In genomic region chr22:46574993-46575914, GRCh38 we compare ENCODE assay signal across 8 cellular contexts. TPM values are rescaled to one million over a fixed set of nuclear protein-coding genes. Genes with fewer than 3 reads are reported as not detected.
A peak's percentile ranks its signal among the peaks of the same experiment; 100 is the strongest.
DNase-seq lines count a peak whose midpoint lies in the region; ATAC-seq and TF ChIP-seq lines count a peak whose summit lies in the region.

No MANE protein-coding gene starts in this region.

- H3K9me3 Mint-ChIP-seq in endothelial cell (ENCODE audit: unreplicated experiment), result no peaks in the 10 kb centered on the region
- H3K9me3 Mint-ChIP-seq in neural crest cell, result no peaks in the 10 kb centered on the region

- peak; percentile 91 for DNase-seq in ELF-1 (ENCODE audit: low read depth, low spot score)
- peak; percentile 79 for DNase-seq in PC-3
- peak; percentile 64 for DNase-seq in endothelial cell (ENCODE audit: low spot score)
- no peak for DNase-seq in neural crest cell (ENCODE audit: low read depth, low spot score)
- DNase-seq in WERI-Rb-1, result no peak
- DNase-seq in ecto neural progenitor cell (ENCODE audit: low spot score), result no peak
- DNase-seq in foreskin melanocyte, result no peak
- no peak for DNase-seq in NCI-H1048 (lab: John Stamatoyannopoulos, UW)

- H3K4me1 Mint-ChIP-seq in endothelial cell (ENCODE audit: unreplicated experiment) (peaks cover 21% of the 10 kb centered on the region), neural crest cell (peaks cover 23% of the 10 kb centered on the region)

- intact Hi-C loops in PC-3 (cut with micrococcal nuclease), result no loop called here

- peak overlapping the region; percentile 97 for H3K27ac Mint-ChIP-seq in endothelial cell (ENCODE audit: unreplicated experiment)
- H3K27ac Mint-ChIP-seq in neural crest cell (ENCODE audit: unreplicated experiment), result no peak overlapping the region

- peak overlapping the region; percentile 79 for H3K4me3 Mint-ChIP-seq in endothelial cell (ENCODE audit: unreplicated experiment)
- H3K4me3 Mint-ChIP-seq in neural crest cell, result peak overlapping the region; percentile 79

- peaks cover 3% of the 10 kb centered on the region for H3F3A ChIP-seq in PC-3 (ENCODE audit: low read length, unreplicated experiment)

- H3K36me3 ChIP-seq in PC-3 (ENCODE audit: low read depth, low read length) (no peaks in the 10 kb centered on the region), WERI-Rb-1 (no peaks in the 10 kb centered on the region)

- H3K4me2 ChIP-seq in PC-3 (ENCODE audit: low read length), result peak overlapping the region; percentile 60

- H3K9ac ChIP-seq in PC-3 (ENCODE audit: low read length), result peak overlapping the region; percentile 55

- H3K9me2 ChIP-seq in PC-3 (replicated peaks; ENCODE audit: low read length), result no peaks in the 10 kb centered on the region

- CTCF ChIA-PET in PC-3 (lab: Charles Lee), result interaction anchor here (0.6 kb wide), 1 partner anchor 12 kb away, joined by 4 read pairs; no protein-coding TSS in a partner anchor

- no peaks in the 10 kb centered on the region for H3K27me3 ChIP-seq in PC-3 (ENCODE audit: low read length)
- no peaks in the 10 kb centered on the region for H3K27me3 ChIP-seq in WERI-Rb-1 (ENCODE audit: insufficient read depth, low read depth, severe bottlenecking)

- no TSS peak for BruUV-seq in PC-3 (replicated peaks; lab: Mats Ljungman, UMichigan)

- H3K79me2 ChIP-seq in PC-3 (ENCODE audit: low read length), result peaks cover 19% of the 10 kb centered on the region

- H3K4me1 ChIP-seq in PC-3 (ENCODE audit: insufficient read depth, low read length), result peaks cover 29% of the 10 kb centered on the region

- ATAC-seq in PC-3, result peak; percentile 73

- POLR2A ChIA-PET in PC-3 (lab: Charles Lee; ENCODE audit: unreplicated experiment), result interaction anchor here (0.6 kb wide), 1 partner anchor 115 kb away, joined by 4 read pairs; no protein-coding TSS in a partner anchor

- H3K9me3 ChIP-seq in PC-3 (ENCODE audit: low read length) (no peaks in the 10 kb centered on the region), WERI-Rb-1 (ENCODE audit: severe bottlenecking) (peaks cover 5% of the 10 kb centered on the region)

- peak overlapping the region; percentile 93 for H3K27ac ChIP-seq in PC-3 (ENCODE audit: low read length)
- no peak overlapping the region; the same call in 1 of the 2 replicates for H3K27ac ChIP-seq in WERI-Rb-1

- H3K36me3 Mint-ChIP-seq in endothelial cell (ENCODE audit: low read depth, unreplicated experiment) (peaks cover 4% of the 10 kb centered on the region), neural crest cell (ENCODE audit: low read depth) (no peaks in the 10 kb centered on the region)

- H3K4me3 ChIP-seq in PC-3 (ENCODE audit: low read length) (peak overlapping the region; percentile 19; the same call in 1 of the 2 replicates), WERI-Rb-1 (ENCODE audit: low read depth, low read length) (no peak overlapping the region)

- H2AFZ ChIP-seq in PC-3 (ENCODE audit: low read length), result no peak overlapping the region

- H3K27me3 Mint-ChIP-seq in endothelial cell (ENCODE audit: unreplicated experiment), result peaks cover 17% of the 10 kb centered on the region
- peaks cover 19% of the 10 kb centered on the region for H3K27me3 Mint-ChIP-seq in neural crest cell (ENCODE audit: low read depth)

- H4K20me1 ChIP-seq in PC-3 (ENCODE audit: low read length), result no peaks in the 10 kb centered on the region

- TF ChIP-seq CTCF in PC-3 (conservative IDR thresholded peaks at IDR 0.05; ENCODE audit: low read depth, low read length) (no peak), endothelial cell (IDR thresholded peaks at IDR 0.05; ENCODE audit: unreplicated experiment) (no peak), neural crest cell (conservative IDR thresholded peaks at IDR 0.05) (no peak), WERI-Rb-1 (IDR thresholded peaks at IDR 0.05; ENCODE audit: low read depth, low read length) (no peak)

RNA-seq across cellular contexts. Expression of gene CELSR1, which starts 37.8 kb away (rescaled TPM):
- total RNA-seq in PC-3 (2014; rRNA removed) (14.2 and 19.3 TPM in 2 replicates), endothelial cell (ENCODE audit: unreplicated experiment) (7.7 TPM), neural crest cell (5.1 and 5.4 TPM in 2 replicates)

RNA-seq across cellular contexts. Expression of gene GRAMD4, which starts 44.9 kb away (rescaled TPM):
- 18.9 and 25.3 TPM in 2 replicates for total RNA-seq in PC-3 (2014; rRNA removed)
- 42.7 TPM for total RNA-seq in endothelial cell (ENCODE audit: unreplicated experiment)
- 32.3 and 34.1 TPM in 2 replicates for total RNA-seq in neural crest cell

Comparison
In these comparisons a context has a peak if more than half of its experiments do, and no peak if none do; other contexts are left out.
1. DNase-seq: peak in ELF-1 (single experiment), PC-3 (single experiment) and endothelial cell (single experiment); none in neural crest cell (single experiment), WERI-Rb-1 (single experiment), ecto neural progenitor cell (single experiment), foreskin melanocyte (single experiment) and NCI-H1048 (single experiment).